24 cellular contexts compared by ENCODE assay signal in the genomic region with DNA sequence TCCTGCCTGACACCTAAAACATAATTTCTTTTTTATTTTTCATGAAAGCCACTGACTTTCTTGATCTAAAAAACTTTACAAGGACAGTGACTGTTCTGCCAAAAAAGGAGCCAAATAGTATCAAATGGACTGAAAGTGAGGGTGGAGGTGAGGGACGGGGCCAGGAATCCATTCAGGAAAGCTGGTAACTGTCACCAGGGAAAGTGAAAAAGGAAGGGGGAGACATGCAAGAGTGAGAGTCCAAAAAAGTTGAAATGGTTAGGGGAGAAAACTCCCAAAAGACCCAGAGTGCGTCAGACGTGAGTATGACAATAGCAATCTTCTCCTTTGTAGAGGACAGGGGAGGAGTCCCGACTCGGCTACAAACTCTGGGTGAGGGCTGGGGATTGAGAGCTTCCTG. TPM values are rescaled to one million over a fixed set of nuclear protein-coding genes. Genes with fewer than 3 reads are reported as not detected.
"Had no signal": no experiment of that assay in that cellular context is flagged by ENCODE, and none has a peak within 500 bp of the region (broad histone marks: within the 10 kb centered on the region; RNA-seq: fewer than 3 reads in every experiment).

No MANE protein-coding gene starts in this region.

- H3K36me3 ChIP-seq: stomach, suprapubic skin, thoracic aorta, thyroid gland, tibial artery, tibial nerve, transverse colon, upper lobe of left lung, upper lobe of right lung, uterus, vagina had no signal

- DNase-seq: stimulated activated CD4-positive, alpha-beta T cell treated with anti-CD3 and anti-CD28 coated beads, Interleukin-2, amount 100 ng/mL, for 48 hours; stimulated activated CD4-positive, alpha-beta T cell treated with anti-CD3 and anti-CD28 coated beads, Interleukin-4, amount 100 ng/mL, for 1 hour; stimulated activated CD4-positive, alpha-beta T cell treated with anti-CD3 and anti-CD28 coated beads, Interleukin-4, amount 100 ng/mL, for 24 hours; stimulated activated CD4-positive, alpha-beta T cell treated with anti-CD3 and anti-CD28 coated beads, Interleukin-4, amount 100 ng/mL, for 4 hours; stimulated activated CD8-positive, alpha-beta memory T cell treated with anti-CD3 and anti-CD28 coated beads, Interleukin-4, amount 100 ng/mL, for 48 hours; stimulated activated naive B cell treated with anti-CD40 and anti-IgM and Interleukin-4, amounts not matched to agents 10 μg/mL and 1 μg/mL and 100 μg/mL, for 72 hours; stimulated activated naive CD4-positive, alpha-beta T cell; stimulated activated naive CD4-positive, alpha-beta T cell treated with Interleukin-2 at 50 U/mL for 16 hours; stimulated activated naive CD8-positive, alpha-beta T cell treated with anti-CD3 and anti-CD28 coated beads, Interleukin-15, amount 100 ng/mL, for 72 hours; stimulated activated naive CD8-positive, alpha-beta T cell treated with anti-CD3 and anti-CD28 coated beads, Interleukin-15, Interleukin-2, amounts not matched to agents 100 U/mL and 50 U/mL, for 24 hours; stomach; substantia nigra; testis; thyroid gland; tibial artery; transverse colon; trophoblast cell; upper lobe of right lung; uterus had no signal

- H3K27me3 ChIP-seq: testis, uterus, vagina had no signal

- H3K9me3 ChIP-seq: stomach, suprapubic skin, testis, thoracic aorta, thyroid gland, tibial artery, transverse colon, upper lobe of left lung, upper lobe of right lung, uterus, vagina had no signal

- H3K27ac ChIP-seq: stomach, suprapubic skin, testis, thoracic aorta, thyroid gland, tibial artery, tibial nerve, transverse colon, upper lobe of left lung, upper lobe of right lung, uterus, vagina had no signal

- H3K4me3 ChIP-seq: stomach, suprapubic skin, testis, thoracic aorta, thyroid gland, tibial artery, tibial nerve, transverse colon, upper lobe of left lung, upper lobe of right lung, uterus, vagina had no signal

- H3K4me1 ChIP-seq: testis, thyroid gland, tibial artery, upper lobe of left lung, upper lobe of right lung, uterus, vagina had no signal

RNA-seq across cellular contexts. Expression of a gene that starts 2.9 kb away (rescaled TPM):
- polyA plus RNA-seq: stomach had no signal
